Comparison of ENCODE assay signal across 15 cellular contexts in genomic region chr14:75812592-75812991, GRCh38.
DNase-seq lines count a peak whose midpoint lies in the region; ATAC-seq, FAIRE-seq and TF ChIP-seq lines count a peak whose summit lies in the region.
"Had no signal": no experiment of that assay in that cellular context is flagged by ENCODE, and none has a peak within 500 bp of the region (broad histone marks: within the 10 kb centered on the region; RNA-seq: fewer than 3 reads in every experiment).

No MANE protein-coding gene starts in this region.

- no peak overlapping the region for H2AFZ ChIP-seq in KMS-11 (ENCODE audit: low read depth)

- peak; percentile 56 for FAIRE-seq in GM12891 (lab: Jason Lieb, UNC)
- no peak for FAIRE-seq in pancreas (lab: Jason Lieb, UNC)
- FAIRE-seq in HTR-8/SVneo (lab: Jason Lieb, UNC), result no peak
- FAIRE-seq: A549 had no signal

- DNase-seq in GM12891 (ENCODE audit: insufficient read length, low spot score) (no peak), endothelial cell (ENCODE audit: low spot score) (no peak), pancreas (no peak), occipital lobe (lab: John Stamatoyannopoulos, UW) (no peak), LoVo (ENCODE audit: low spot score) (no peak), HTR-8/SVneo (ENCODE audit: insufficient read length, low spot score) (no peak)
- DNase-seq: Calu3; CD4-positive, alpha-beta memory T cell; NCI-H82; Peyer's patch had no signal

- no peaks in the 10 kb centered on the region for H3K79me2 ChIP-seq in KMS-11 (ENCODE audit: insufficient read depth, low read depth)

- peaks cover 19% of the 10 kb centered on the region for H3K4me1 Mint-ChIP-seq in endothelial cell (ENCODE audit: unreplicated experiment)
- H3K4me1 Mint-ChIP-seq: CD4-positive, alpha-beta memory T cell had no signal

- H3K27ac Mint-ChIP-seq in endothelial cell (ENCODE audit: unreplicated experiment), result peak overlapping the region; percentile 98
- H3K27ac Mint-ChIP-seq: CD4-positive, alpha-beta memory T cell had no signal

- no peak overlapping the region for H3K9ac ChIP-seq in KMS-11
- H3K9ac ChIP-seq: BLaER1 had no signal

- intact Hi-C loops in pancreas (cut with DNase I), result no loop called here

- H3K4me2 ChIP-seq in KMS-11, result peak overlapping the region; percentile 25; the same call in 1 of the 2 replicates
- H3K4me2 ChIP-seq: A549, BLaER1 had no signal

- no peaks in the 10 kb centered on the region for H3K36me3 ChIP-seq in KMS-11 (ENCODE audit: insufficient read depth)
- no peaks in the 10 kb centered on the region for H3K36me3 ChIP-seq in pancreas
- H3K36me3 ChIP-seq: SJSA1 had no signal

- no peak for TF ChIP-seq CTCF in KMS-11 (conservative IDR thresholded peaks at IDR 0.05; ENCODE audit: low read depth, low read length)
- TF ChIP-seq CTCF in endothelial cell (IDR thresholded peaks at IDR 0.05; ENCODE audit: unreplicated experiment), result no peak
- TF ChIP-seq CTCF in pancreas (IDR thresholded peaks at IDR 0.05), result no peak

- H3K27me3 Mint-ChIP-seq in endothelial cell (ENCODE audit: unreplicated experiment), result no peaks in the 10 kb centered on the region
- H3K27me3 Mint-ChIP-seq: CD4-positive, alpha-beta memory T cell had no signal

- no peak for TF ChIP-seq POLR2A in GM12891 (IDR thresholded peaks at IDR 0.05; ENCODE audit: low read depth, low read length)

- 37 to 46% methylated on average over 4 of the region's 4 CpGs for WGBS in pancreas, 2 donors

- H3K4me3 ChIP-seq in KMS-11 (IDR thresholded peaks at IDR 0.05; ENCODE audit: insufficient read depth, low read depth, low read length) (no peak overlapping the region), pancreas (no peak overlapping the region)
- H3K4me3 ChIP-seq: A549, BLaER1, Peyer's patch, SJSA1 had no signal

- H3K4me3 Mint-ChIP-seq in endothelial cell (ENCODE audit: unreplicated experiment), result no peak overlapping the region
- H3K4me3 Mint-ChIP-seq: CD4-positive, alpha-beta memory T cell had no signal

- H3K27me3 ChIP-seq in KMS-11 (ENCODE audit: insufficient read depth, low read depth), result no peaks in the 10 kb centered on the region
- H3K27me3 ChIP-seq in pancreas, result no peaks in the 10 kb centered on the region
- H3K27me3 ChIP-seq: BLaER1, Peyer's patch, SJSA1 had no signal

- H4K20me1 ChIP-seq in KMS-11 (ENCODE audit: insufficient read depth), result no peaks in the 10 kb centered on the region
- H4K20me1 ChIP-seq: BLaER1 had no signal

- no peak overlapping the region for H3K27ac ChIP-seq in KMS-11
- H3K27ac ChIP-seq in pancreas, result peak overlapping the region; percentile 27 to 52 (median 38)
- H3K27ac ChIP-seq: A549, BLaER1, Peyer's patch, SJSA1 had no signal

- ATAC-seq in pancreas, result no peak
- ATAC-seq: A549, HCT116 had no signal

- H3K36me3 Mint-ChIP-seq in endothelial cell (ENCODE audit: low read depth, unreplicated experiment), result peaks cover 20% of the 10 kb centered on the region

- no peaks in the 10 kb centered on the region for H3K9me3 ChIP-seq in pancreas
- H3K9me3 ChIP-seq: A549, BLaER1, Peyer's patch, SJSA1 had no signal

- H3K4me1 ChIP-seq in KMS-11 (ENCODE audit: low read depth, poor library complexity, severe bottlenecking) (peaks cover 17% of the 10 kb centered on the region), pancreas (peaks cover 15 to 18% (median 16%) of the 10 kb centered on the region in 3 donors)
- H3K4me1 ChIP-seq: A549, BLaER1, Peyer's patch, SJSA1 had no signal

- peaks cover 3% of the 10 kb centered on the region for H3K9me3 Mint-ChIP-seq in endothelial cell (ENCODE audit: unreplicated experiment)

TF ChIP-seq in GM12891, 5 proteins besides CTCF, POLR2A, EP300 and RAD21:
- no peak for TF ChIP-seq PAX5 (IDR thresholded peaks at IDR 0.05; ENCODE audit: insufficient read depth, low read length, severe bottlenecking)
- no peak for TF ChIP-seq POLR2AphosphoS5 (IDR thresholded peaks at IDR 0.05; ENCODE audit: low read depth, low read length)
- no peak for TF ChIP-seq SPI1 (IDR thresholded peaks at IDR 0.05; ENCODE audit: low read depth, low read length)
- TF ChIP-seq TAF1 (IDR thresholded peaks at IDR 0.05; ENCODE audit: low read depth, low read length), result no peak
- no peak for TF ChIP-seq POU2F2 (IDR thresholded peaks at IDR 0.05; ENCODE audit: low read depth, low read length)
